ENCODE assay signal across 1 cellular context in genomic region chr1:39107891-39108290, GRCh38.
TF ChIP-seq lines count a peak whose summit lies in the region.

No MANE protein-coding gene starts in this region.

TF ChIP-seq in GM23338, 12 proteins besides CTCF, POLR2A, EP300 and RAD21 (continued from another document):
- TF ChIP-seq, protein P1, sequence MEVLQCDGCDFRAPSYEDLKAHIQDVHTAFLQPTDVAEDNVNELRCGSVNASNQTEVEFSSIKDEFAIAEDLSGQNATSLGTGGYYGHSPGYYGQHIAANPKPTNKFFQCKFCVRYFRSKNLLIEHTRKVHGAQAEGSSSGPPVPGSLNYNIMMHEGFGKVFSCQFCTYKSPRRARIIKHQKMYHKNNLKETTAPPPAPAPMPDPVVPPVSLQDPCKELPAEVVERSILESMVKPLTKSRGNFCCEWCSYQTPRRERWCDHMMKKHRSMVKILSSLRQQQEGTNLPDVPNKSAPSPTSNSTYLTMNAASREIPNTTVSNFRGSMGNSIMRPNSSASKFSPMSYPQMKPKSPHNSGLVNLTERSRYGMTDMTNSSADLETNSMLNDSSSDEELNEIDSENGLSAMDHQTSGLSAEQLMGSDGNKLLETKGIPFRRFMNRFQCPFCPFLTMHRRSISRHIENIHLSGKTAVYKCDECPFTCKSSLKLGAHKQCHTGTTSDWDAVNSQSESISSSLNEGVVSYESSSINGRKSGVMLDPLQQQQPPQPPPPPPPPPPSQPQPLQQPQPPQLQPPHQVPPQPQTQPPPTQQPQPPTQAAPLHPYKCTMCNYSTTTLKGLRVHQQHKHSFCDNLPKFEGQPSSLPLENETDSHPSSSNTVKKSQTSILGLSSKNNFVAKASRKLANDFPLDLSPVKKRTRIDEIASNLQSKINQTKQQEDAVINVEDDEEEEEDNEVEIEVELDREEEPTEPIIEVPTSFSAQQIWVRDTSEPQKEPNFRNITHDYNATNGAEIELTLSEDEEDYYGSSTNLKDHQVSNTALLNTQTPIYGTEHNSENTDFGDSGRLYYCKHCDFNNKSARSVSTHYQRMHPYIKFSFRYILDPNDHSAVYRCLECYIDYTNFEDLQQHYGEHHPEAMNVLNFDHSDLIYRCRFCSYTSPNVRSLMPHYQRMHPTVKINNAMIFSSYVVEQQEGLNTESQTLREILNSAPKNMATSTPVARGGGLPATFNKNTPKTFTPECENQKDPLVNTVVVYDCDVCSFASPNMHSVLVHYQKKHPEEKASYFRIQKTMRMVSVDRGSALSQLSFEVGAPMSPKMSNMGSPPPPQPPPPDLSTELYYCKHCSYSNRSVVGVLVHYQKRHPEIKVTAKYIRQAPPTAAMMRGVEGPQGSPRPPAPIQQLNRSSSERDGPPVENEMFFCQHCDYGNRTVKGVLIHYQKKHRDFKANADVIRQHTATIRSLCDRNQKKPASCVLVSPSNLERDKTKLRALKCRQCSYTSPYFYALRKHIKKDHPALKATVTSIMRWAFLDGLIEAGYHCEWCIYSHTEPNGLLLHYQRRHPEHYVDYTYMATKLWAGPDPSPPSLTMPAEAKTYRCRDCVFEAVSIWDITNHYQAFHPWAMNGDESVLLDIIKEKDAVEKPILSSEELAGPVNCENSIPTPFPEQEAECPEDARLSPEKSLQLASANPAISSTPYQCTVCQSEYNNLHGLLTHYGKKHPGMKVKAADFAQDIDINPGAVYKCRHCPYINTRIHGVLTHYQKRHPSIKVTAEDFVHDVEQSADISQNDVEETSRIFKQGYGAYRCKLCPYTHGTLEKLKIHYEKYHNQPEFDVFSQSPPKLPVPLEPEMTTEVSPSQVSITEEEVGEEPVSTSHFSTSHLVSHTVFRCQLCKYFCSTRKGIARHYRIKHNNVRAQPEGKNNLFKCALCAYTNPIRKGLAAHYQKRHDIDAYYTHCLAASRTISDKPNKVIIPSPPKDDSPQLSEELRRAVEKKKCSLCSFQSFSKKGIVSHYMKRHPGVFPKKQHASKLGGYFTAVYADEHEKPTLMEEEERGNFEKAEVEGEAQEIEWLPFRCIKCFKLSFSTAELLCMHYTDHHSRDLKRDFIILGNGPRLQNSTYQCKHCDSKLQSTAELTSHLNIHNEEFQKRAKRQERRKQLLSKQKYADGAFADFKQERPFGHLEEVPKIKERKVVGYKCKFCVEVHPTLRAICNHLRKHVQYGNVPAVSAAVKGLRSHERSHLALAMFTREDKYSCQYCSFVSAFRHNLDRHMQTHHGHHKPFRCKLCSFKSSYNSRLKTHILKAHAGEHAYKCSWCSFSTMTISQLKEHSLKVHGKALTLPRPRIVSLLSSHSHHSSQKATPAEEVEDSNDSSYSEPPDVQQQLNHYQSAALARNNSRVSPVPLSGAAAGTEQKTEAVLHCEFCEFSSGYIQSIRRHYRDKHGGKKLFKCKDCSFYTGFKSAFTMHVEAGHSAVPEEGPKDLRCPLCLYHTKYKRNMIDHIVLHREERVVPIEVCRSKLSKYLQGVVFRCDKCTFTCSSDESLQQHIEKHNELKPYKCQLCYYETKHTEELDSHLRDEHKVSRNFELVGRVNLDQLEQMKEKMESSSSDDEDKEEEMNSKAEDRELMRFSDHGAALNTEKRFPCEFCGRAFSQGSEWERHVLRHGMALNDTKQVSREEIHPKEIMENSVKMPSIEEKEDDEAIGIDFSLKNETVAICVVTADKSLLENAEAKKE (CRISPR knock-in tag; IDR thresholded peaks at IDR 0.05), result no peak
